ENCODE assay signal across 12 cellular contexts in the genomic region with DNA sequence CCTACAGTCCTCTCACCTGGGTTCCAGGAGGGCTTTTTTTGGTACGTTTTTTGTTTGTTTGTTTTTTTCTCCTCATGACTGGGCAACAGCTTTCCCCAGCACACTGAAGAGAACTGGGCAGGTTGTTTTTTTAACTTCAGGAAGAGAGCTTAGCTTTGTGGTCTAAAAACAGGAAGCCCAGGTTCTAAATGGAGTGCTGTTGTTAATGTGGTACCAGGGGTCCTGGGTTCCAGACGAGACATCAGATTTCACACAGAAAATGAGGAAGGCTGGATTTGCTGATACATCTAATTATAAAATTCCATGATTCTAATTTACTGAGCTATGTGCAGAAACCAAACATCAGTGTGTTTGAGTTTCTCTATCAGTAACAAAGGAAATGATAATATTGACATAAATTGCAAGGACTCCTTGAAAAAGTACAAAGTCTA. TPM values are rescaled to one million over a fixed set of nuclear protein-coding genes. Genes with fewer than 3 reads are reported as not detected.
DNase-seq lines count a peak whose midpoint lies in the region; ATAC-seq, FAIRE-seq and TF ChIP-seq lines count a peak whose summit lies in the region.
"Had no signal": no experiment of that assay in that cellular context is flagged by ENCODE, and none has a peak within 500 bp of the region (broad histone marks: within the 10 kb centered on the region; RNA-seq: fewer than 3 reads in every experiment).

No MANE protein-coding gene starts in this region.

- DNase-seq in CD1c-positive myeloid dendritic cell (ENCODE audit: extremely low spot score) (peak; percentile 9), GM12891 (ENCODE audit: insufficient read length, low spot score) (no peak), activated B cell treated with CpG ODN at 0.5 μM for 24 hours (no peak), tibial artery (no peak), NCI-H1694 treated with DMSO at 0.1 percent for 48 hours (lab: John Stamatoyannopoulos, UW) (no peak)
- DNase-seq: NCI-H1417 had no signal

- ATAC-seq in activated B cell treated with CpG ODN at 0.5 μM for 24 hours (ENCODE audit: low read depth), result peak; percentile 68
- no peak for ATAC-seq in GM19463 (IDR thresholded peaks at IDR 0.05; ENCODE audit: unreplicated experiment)
- ATAC-seq in HG02763 (IDR thresholded peaks at IDR 0.05; ENCODE audit: unreplicated experiment), result no peak

- intact Hi-C loops in activated B cell treated with CpG ODN at 0.5 μM for 24 hours (cut with micrococcal nuclease) (no loop called here), tibial artery (cut with DNase I; ENCODE audit: low total_unique reads) (no loop called here)

- no peak overlapping the region for H3K4me3 ChIP-seq in mesodermal cell (ENCODE audit: extremely low read depth, insufficient read depth, low read length, poor library complexity, severe bottlenecking)
- H3K4me3 ChIP-seq in tibial artery, result no peak overlapping the region
- H3K4me3 ChIP-seq: HAP-1, lung had no signal

- CTCF ChIA-PET in activated B cell treated with CpG ODN at 0.5 μM for 24 hours (lab: Charles Lee), result no interaction called here

- WGBS in mesodermal cell (ENCODE audit: insufficient coverage in 2 of 2), 2 experiments, result no CpG with 5 or more reads among the region's 2 CpGs

- no peaks in the 10 kb centered on the region for H3K9me3 Mint-ChIP-seq in activated B cell treated with CpG ODN at 0.5 μM for 24 hours

- H3K27ac ChIP-seq in mesodermal cell (ENCODE audit: low read depth, low read length, severe bottlenecking), result peak overlapping the region; percentile 48
- H3K27ac ChIP-seq in tibial artery, result no peak overlapping the region

- POLR2A ChIA-PET in activated B cell treated with CpG ODN at 0.5 μM for 24 hours (lab: Charles Lee), result interaction anchor here (0.7 to 4.2 kb wide), 2 partner anchors 73 to 97 kb away, joined by 3 to 16 read pairs; a partner anchor contains a TSS

- H3K4me1 ChIP-seq in mesodermal cell (ENCODE audit: control insufficient read depth, insufficient read depth, low read length, poor library complexity, severe bottlenecking) (peaks cover 37% of the 10 kb centered on the region), tibial artery (peaks cover 0 to 35% (median 2%) of the 10 kb centered on the region in 4 donors)
- H3K4me1 ChIP-seq: HAP-1 had no signal

- peak overlapping the region; percentile 79 for H3K27ac Mint-ChIP-seq in activated B cell treated with CpG ODN at 0.5 μM for 24 hours

- no peaks in the 10 kb centered on the region for H3K27me3 ChIP-seq in tibial artery

- H3K9me3 ChIP-seq in mesodermal cell (ENCODE audit: control insufficient read depth, low read length) (no peaks in the 10 kb centered on the region), tibial artery (no peaks in the 10 kb centered on the region)
- H3K9me3 ChIP-seq: HAP-1 had no signal

- peaks cover 27% of the 10 kb centered on the region for H3K4me1 Mint-ChIP-seq in activated B cell treated with CpG ODN at 0.5 μM for 24 hours

- H3K36me3 Mint-ChIP-seq in activated B cell treated with CpG ODN at 0.5 μM for 24 hours (ENCODE audit: low read depth), result no peaks in the 10 kb centered on the region

- FAIRE-seq in GM12891 (lab: Jason Lieb, UNC), result no peak

- no peaks in the 10 kb centered on the region for H3K27me3 Mint-ChIP-seq in activated B cell treated with CpG ODN at 0.5 μM for 24 hours

- TF ChIP-seq POLR2A in GM12891 (IDR thresholded peaks at IDR 0.05; ENCODE audit: low read depth, low read length), result no peak

- H3K4me3 Mint-ChIP-seq in activated B cell treated with CpG ODN at 0.5 μM for 24 hours, result peak overlapping the region; percentile 61

- H3K36me3 ChIP-seq in mesodermal cell (ENCODE audit: control insufficient read depth, insufficient read depth, low read length), result no peaks in the 10 kb centered on the region
- no peaks in the 10 kb centered on the region for H3K36me3 ChIP-seq in tibial artery
- H3K36me3 ChIP-seq: HAP-1 had no signal

- TF ChIP-seq CTCF in activated B cell treated with CpG ODN at 0.5 μM for 24 hours (IDR thresholded peaks at IDR 0.05) (no peak), tibial artery (IDR thresholded peaks at IDR 0.05) (no peak)

TF ChIP-seq in GM12891, 5 proteins besides CTCF, POLR2A, EP300 and RAD21:
- TF ChIP-seq SPI1 (IDR thresholded peaks at IDR 0.05; ENCODE audit: low read depth, low read length) (0 out of 2 replicates have a peak, but pooled peaks have one; percentile 24), TAF1 (IDR thresholded peaks at IDR 0.05; ENCODE audit: low read depth, low read length) (no peak)

RNA-seq across cellular contexts. Expression of a gene that starts 4.2 kb away (rescaled TPM):
- not detected for polyA plus RNA-seq in GM12891 (2012; ENCODE audit: low read depth, missing spikeins)
- total RNA-seq in activated B cell treated with CpG ODN at 0.5 μM for 24 hours, result not detected in 2 replicates
- 7.9 TPM for polyA plus RNA-seq in mesodermal cell (2013, experiment 1 of 2)
- 6.9 TPM for polyA plus RNA-seq in mesodermal cell (2013, experiment 2 of 2)
- total RNA-seq: Daoy had no signal
